ENCODE assay signal across 11 cellular contexts in genomic region chr10:541750-542371, GRCh38.
A peak's percentile ranks its signal among the peaks of the same experiment; 100 is the strongest.
DNase-seq lines count a peak whose midpoint lies in the region; ATAC-seq, FAIRE-seq and TF ChIP-seq lines count a peak whose summit lies in the region.
"Had no signal": no experiment of that assay in that cellular context is flagged by ENCODE, and none has a peak within 500 bp of the region (broad histone marks: within the 10 kb centered on the region; RNA-seq: fewer than 3 reads in every experiment).

No MANE protein-coding gene starts in this region.

- H4K20me1 ChIP-seq in K562 (replicated peaks; ENCODE audit: control insufficient read depth, insufficient read depth, low read length), result peaks cover 9% of the 10 kb centered on the region; the same call in 1 of the 2 replicates

- POLR2A ChIA-PET in K562 (lab: Yijun Ruan, JAX), result interaction anchor here (0.6 kb wide), 1 partner anchor 60 kb away, joined by 4 read pairs; no protein-coding TSS in a partner anchor

- ATAC-seq in K562 (no peak), HG03520 (IDR thresholded peaks at IDR 0.05; ENCODE audit: unreplicated experiment) (no peak)
- ATAC-seq: Panc1 had no signal

- in situ Hi-C loops in K562 (cut with MboI), result no loop called here

- H3K9me3 ChIP-seq in K562 (replicated peaks; ENCODE audit: control insufficient read depth, insufficient read depth, low read depth, low read length), result no peaks in the 10 kb centered on the region; the same call in 1 of the 2 replicates

- no peaks in the 10 kb centered on the region for H3K79me2 ChIP-seq in K562 (ENCODE audit: control insufficient read depth, insufficient read depth, low read length)

- no peak overlapping the region for H2AFZ ChIP-seq in K562 (ENCODE audit: low read depth, low read length)

- no peaks in the 10 kb centered on the region for H3K36me3 ChIP-seq in K562 (ENCODE audit: control insufficient read depth, insufficient read depth, low read length)

- no peaks in the 10 kb centered on the region for H3K9me1 ChIP-seq in K562 (ENCODE audit: control insufficient read depth, insufficient read depth, low read length)

- H3K27ac ChIP-seq in K562 (ENCODE audit: extremely low read depth, low read depth, low read length), result no peak overlapping the region
- H3K27ac ChIP-seq: KMS-11 had no signal

- peaks cover 10 to 40% of the 10 kb centered on the region in 2 experiments; a peak in 4 of 5 replicates for H3K27me3 ChIP-seq in K562 (ENCODE audit: control insufficient read depth in 2 of 2, insufficient read depth in 2 of 2, low read length in 2 of 2)

- FAIRE-seq in K562 (lab: Jason Lieb, UNC), result no peak

- TF ChIP-seq RAD21 in K562 (CRISPR knock-in tag; conservative IDR thresholded peaks at IDR 0.05 in 1 of 2, IDR thresholded peaks at IDR 0.05 in 1 of 2), result no peak

- 3% methylated on average over 16 of the region's 16 CpGs for WGBS in K562 (ENCODE audit: insufficient coverage, low coverage, missing lambda C conversion rate)

- DNase-seq in GM12865 (ENCODE audit: low read depth) (peak; percentile 49), LoVo (ENCODE audit: low spot score) (peak; percentile 8), K562 (ENCODE audit: extremely low read depth in 1 of 4, low spot score in 3 of 4) (no peak), posterior vena cava (ENCODE audit: low spot score) (peak; percentile 63), AML-193 (lab: John Stamatoyannopoulos, UW) (no peak), mucosa of gallbladder (ENCODE audit: low spot score) (no peak)
- DNase-seq: activated naive CD4-positive, alpha-beta T cell treated with Interleukin-2 at 50 U/mL for 16 hours; stimulated activated naive CD4-positive, alpha-beta T cell treated with Interleukin-2 at 50 U/mL for 16 hours had no signal

- intact Hi-C loops in K562 (cut with micrococcal nuclease) (no loop called here), posterior vena cava (cut with DNase I) (no loop called here)

- TF ChIP-seq EP300 in K562 (IDR thresholded peaks at IDR 0.05; ENCODE audit: low read length), result no peak

- no peak for TF ChIP-seq POLR2A in K562 (conservative IDR thresholded peaks at IDR 0.05)

- H3K4me1 ChIP-seq in K562 (replicated peaks in 1 of 2; ENCODE audit: control insufficient read depth in 2 of 2, insufficient read depth in 2 of 2, low read length in 2 of 2), result peaks cover 0 to 4% of the 10 kb centered on the region in 2 experiments; a peak in 2 of 5 replicates

- no peak overlapping the region for H3K4me3 ChIP-seq in GM12865 (ENCODE audit: low read depth, low read length)
- no peak overlapping the region for H3K4me3 ChIP-seq in K562

- H3K9ac ChIP-seq in K562 (ENCODE audit: insufficient read depth in 1 of 2, low read depth in 2 of 2, low read length in 2 of 2), result no peak overlapping the region; a peak in 1 of 4 replicates
- H3K9ac ChIP-seq: KMS-11 had no signal

- CTCF ChIA-PET in K562 (lab: Yijun Ruan, JAX; ENCODE audit: low intra/inter-chr PET ratio), result no interaction called here

- H3K4me2 ChIP-seq in K562 (ENCODE audit: insufficient read depth, low read length), result no peak overlapping the region
- H3K4me2 ChIP-seq: KMS-11 had no signal

- TF ChIP-seq CTCF in GM12865 (IDR thresholded peaks at IDR 0.05; ENCODE audit: insufficient read depth, low read depth, low read length, missing control alignments) (no peak), K562 (IDR thresholded peaks at IDR 0.05 in 2 of 3, conservative IDR thresholded peaks at IDR 0.05 in 1 of 3; ENCODE audit: insufficient read depth in 2 of 3, low read depth in 1 of 3, low read length in 3 of 3) (no peak)

- no TSS peak for BruUV-seq in K562 (replicated peaks; lab: Mats Ljungman, UMichigan)

TF ChIP-seq in K562, 482 proteins besides CTCF, POLR2A, EP300 and RAD21:
- peak; percentile 35; the same call in 1 of the 2 replicates for TF ChIP-seq NFIC (IDR thresholded peaks at IDR 0.05)
- TF ChIP-seq, protein P1, sequence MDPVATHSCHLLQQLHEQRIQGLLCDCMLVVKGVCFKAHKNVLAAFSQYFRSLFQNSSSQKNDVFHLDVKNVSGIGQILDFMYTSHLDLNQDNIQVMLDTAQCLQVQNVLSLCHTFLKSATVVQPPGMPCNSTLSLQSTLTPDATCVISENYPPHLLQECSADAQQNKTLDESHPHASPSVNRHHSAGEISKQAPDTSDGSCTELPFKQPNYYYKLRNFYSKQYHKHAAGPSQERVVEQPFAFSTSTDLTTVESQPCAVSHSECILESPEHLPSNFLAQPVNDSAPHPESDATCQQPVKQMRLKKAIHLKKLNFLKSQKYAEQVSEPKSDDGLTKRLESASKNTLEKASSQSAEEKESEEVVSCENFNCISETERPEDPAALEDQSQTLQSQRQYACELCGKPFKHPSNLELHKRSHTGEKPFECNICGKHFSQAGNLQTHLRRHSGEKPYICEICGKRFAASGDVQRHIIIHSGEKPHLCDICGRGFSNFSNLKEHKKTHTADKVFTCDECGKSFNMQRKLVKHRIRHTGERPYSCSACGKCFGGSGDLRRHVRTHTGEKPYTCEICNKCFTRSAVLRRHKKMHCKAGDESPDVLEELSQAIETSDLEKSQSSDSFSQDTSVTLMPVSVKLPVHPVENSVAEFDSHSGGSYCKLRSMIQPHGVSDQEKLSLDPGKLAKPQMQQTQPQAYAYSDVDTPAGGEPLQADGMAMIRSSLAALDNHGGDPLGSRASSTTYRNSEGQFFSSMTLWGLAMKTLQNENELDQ (CRISPR knock-in tag; IDR thresholded peaks at IDR 0.05; ENCODE audit: borderline replicate concordance), result no peak

Comparison
In these comparisons a context has a peak if more than half of its experiments do, and no peak if none do; other contexts are left out.
1. DNase-seq: peak in GM12865 (single experiment), LoVo (single experiment) and posterior vena cava (single experiment); none in K562 (0 of 4), AML-193 (0 of 2) and mucosa of gallbladder (single experiment).